ENCODE assay signal across 9 cellular contexts in the genomic region with DNA sequence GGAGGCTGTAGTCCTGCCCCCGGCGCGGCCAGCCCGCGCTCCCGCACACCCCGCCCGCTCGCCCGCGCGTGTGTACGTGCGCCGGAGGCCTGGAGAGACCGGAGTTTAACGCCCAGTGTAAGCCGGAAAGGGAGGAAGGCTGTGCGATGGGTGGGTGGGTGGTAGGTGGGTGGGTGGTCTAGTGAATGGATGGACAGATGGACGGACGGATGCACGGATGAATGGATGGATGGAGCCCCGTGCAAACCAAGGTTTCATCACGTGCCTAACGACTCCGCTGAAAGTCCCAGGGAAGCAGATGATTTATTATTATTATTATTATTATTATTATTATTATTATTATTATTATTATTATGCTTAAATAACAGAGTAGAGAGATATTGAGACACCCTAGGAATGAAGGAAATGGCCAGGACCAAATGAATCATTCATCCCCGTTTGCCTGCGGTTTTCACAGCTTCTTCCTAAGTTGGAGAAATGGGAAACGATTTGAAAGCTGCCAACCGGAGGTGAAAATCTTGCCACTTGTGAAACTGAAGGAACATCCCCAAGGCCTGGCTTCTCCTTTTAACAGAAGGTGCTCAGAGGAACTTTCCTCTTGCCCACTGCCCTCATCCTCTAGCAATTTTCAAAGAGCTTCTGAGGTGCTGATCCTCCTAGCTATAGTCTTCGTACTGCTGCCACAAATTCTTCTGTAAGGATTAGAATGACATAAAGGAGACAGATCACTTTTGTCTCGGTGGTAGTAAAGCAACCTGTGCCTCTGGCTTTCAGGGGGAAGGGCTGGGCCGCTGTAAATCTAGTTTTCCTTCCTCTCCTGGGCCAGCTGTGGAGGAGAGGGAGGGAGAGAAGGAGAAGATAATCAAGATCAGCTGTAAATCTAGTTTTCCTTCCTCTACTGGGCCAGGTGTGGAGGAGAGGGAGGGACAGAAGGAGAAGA. TPM values are rescaled to one million over a fixed set of nuclear protein-coding genes. Genes with fewer than 3 reads are reported as not detected.
DNase-seq lines count a peak whose midpoint lies in the region; ATAC-seq, FAIRE-seq and TF ChIP-seq lines count a peak whose summit lies in the region.
"Had no signal": no experiment of that assay in that cellular context is flagged by ENCODE, and none has a peak within 500 bp of the region (broad histone marks: within the 10 kb centered on the region; RNA-seq: fewer than 3 reads in every experiment).

No MANE protein-coding gene starts in this region.

- no peak overlapping the region for H2BK15ac ChIP-seq in mesenchymal stem cell (ENCODE audit: low read depth, poor library complexity, severe bottlenecking)

- H3K9ac ChIP-seq in HepG2 (ENCODE audit: insufficient read depth, low read depth, low read length) = no peak overlapping the region
- H3K9ac ChIP-seq in mesenchymal stem cell (ENCODE audit: low read length) = no peak overlapping the region

- 32% methylated on average over 21 of the region's 33 CpGs for WGBS in HepG2 (ENCODE audit: low lambda C conversion rate)
- WGBS in right lobe of liver (ENCODE audit: insufficient coverage, low coverage, low lambda C conversion rate, missing lambda C conversion rate) = 13% methylated on average over 19 of the region's 33 CpGs
- WGBS in mesenchymal stem cell = 16% methylated on average over 27 of the region's 33 CpGs

- no peak overlapping the region for H3K14ac ChIP-seq in mesenchymal stem cell (ENCODE audit: low read length in 2 of 2)

- POLR2A ChIA-PET in HepG2 (lab: Yijun Ruan, JAX) = no interaction called here

- no peak overlapping the region for H4K91ac ChIP-seq in mesenchymal stem cell (ENCODE audit: low read length)

- TF ChIP-seq CTCF in HepG2 (CRISPR knock-in tag; IDR thresholded peaks at IDR 0.05) (no peak), right lobe of liver (IDR thresholded peaks at IDR 0.05) (no peak), brain microvascular endothelial cell (IDR thresholded peaks at IDR 0.05; ENCODE audit: low read depth, low read length, missing control alignments) (no peak)

- H2AFZ ChIP-seq in HepG2 (ENCODE audit: low read length) (no peak overlapping the region), mesenchymal stem cell (ENCODE audit: low read depth, low read length) (peak overlapping the region; percentile 48)

- in situ Hi-C loops in HepG2 (cut with HindIII; ENCODE audit: extremely low pct_ligation_motif_present, low pct_unique_long_range_greater_than_20kb) (no loop called here), brain microvascular endothelial cell (cut with HindIII; ENCODE audit: low pct_ligation_motif_present, low sequenced_read_pairs) (no loop called here)

- peak overlapping the region; percentile 73 for H3K4me2 ChIP-seq in HepG2 (ENCODE audit: low read depth, low read length)
- peak overlapping the region; percentile 99 for H3K4me2 ChIP-seq in mesenchymal stem cell (ENCODE audit: low read length, poor library complexity, severe bottlenecking)

- H3K4me3 ChIP-seq in HepG2 (replicated peaks in 1 of 3; ENCODE audit: insufficient read depth in 1 of 3, low read depth in 2 of 3, low read length in 3 of 3) = peak overlapping the region; percentile 12 to 66 (median 23); a peak in 4 of 6 replicates
- H3K4me3 ChIP-seq in right lobe of liver = peak overlapping the region in 1 of 3 donors; percentile 35
- peak overlapping the region; percentile 61 for H3K4me3 ChIP-seq in brain microvascular endothelial cell (ENCODE audit: low read depth, low read length)
- H3K4me3 ChIP-seq in mesenchymal stem cell (ENCODE audit: insufficient read depth in 1 of 2, low read depth in 1 of 2, low read length in 2 of 2) = peak overlapping the region; percentile 74 to 77

- intact Hi-C loops in HepG2 (cut with micrococcal nuclease; ENCODE audit: unreplicated experiment) (no loop called here), right lobe of liver (cut with DNase I) (no loop called here)

- CTCF ChIA-PET in HepG2 (lab: Yijun Ruan, JAX; ENCODE audit: low intra/inter-chr PET ratio, low total read pairs) = no interaction called here

- H3K4me1 ChIP-seq in HepG2 (ENCODE audit: insufficient read depth, low read length) (no peaks in the 10 kb centered on the region), right lobe of liver (no peaks in the 10 kb centered on the region), mesenchymal stem cell (ENCODE audit: control insufficient read depth, insufficient read depth, low read depth, low read length) (peaks cover 4% of the 10 kb centered on the region)

- H3K27me3 ChIP-seq in HepG2 (ENCODE audit: control insufficient read depth in 1 of 2, insufficient read depth in 2 of 2, low read length in 2 of 2) (peaks cover 0 to 17% of the 10 kb centered on the region in 2 experiments; a peak in 3 of 5 replicates), right lobe of liver (no peaks in the 10 kb centered on the region), brain microvascular endothelial cell (replicated peaks) (no peaks in the 10 kb centered on the region), mesenchymal stem cell (ENCODE audit: control insufficient read depth in 1 of 2, insufficient read depth in 1 of 2, low read length in 2 of 2) (peaks cover 0 to 34% of the 10 kb centered on the region in 2 experiments)

- BruUV-seq in HepG2 (replicated peaks; lab: Mats Ljungman, UMichigan) = no TSS peak

- no peak for TF ChIP-seq POLR2A in HepG2 (IDR thresholded peaks at IDR 0.05; ENCODE audit: insufficient read depth in 1 of 2, low read depth in 2 of 2, low read length in 2 of 2)
- TF ChIP-seq POLR2A in right lobe of liver (IDR thresholded peaks at IDR 0.05) = no peak

- H2BK12ac ChIP-seq in mesenchymal stem cell (ENCODE audit: low read length in 2 of 2) = no peak overlapping the region

- TF ChIP-seq EP300 in HepG2 (IDR thresholded peaks at IDR 0.05; ENCODE audit: low read depth in 2 of 2, low read length in 2 of 2) = no peak
- no peak for TF ChIP-seq EP300 in HepG2 (CRISPR knock-in tag; IDR thresholded peaks at IDR 0.05; ENCODE audit: borderline replicate concordance)

- no peak overlapping the region for H2AK5ac ChIP-seq in mesenchymal stem cell (ENCODE audit: low read length, severe bottlenecking)

- no peaks in the 10 kb centered on the region for H4K20me1 ChIP-seq in HepG2 (ENCODE audit: insufficient read depth, low read length)

- H3K18ac ChIP-seq in mesenchymal stem cell (ENCODE audit: low read depth in 1 of 2, low read length in 2 of 2) = peak overlapping the region; percentile 9 to 56

- DNase-seq in HepG2 (ENCODE audit: low spot score) (no peak), right lobe of liver (no peak), brain microvascular endothelial cell (no peak), mesenchymal stem cell (no peak), middle frontal gyrus (ENCODE audit: extremely low spot score, low spot score) (no peak), DMS153 treated with DMSO at 0.1 percent for 48 hours (lab: John Stamatoyannopoulos, UW; ENCODE audit: unreplicated experiment) (no peak)
- DNase-seq in stimulated activated CD4-positive, alpha-beta T cell treated with anti-CD3 and anti-CD28 coated beads, Interleukin-4, amount 100 ng/mL, for 1 hour = no peak
- DNase-seq: activated CD4-positive, alpha-beta memory T cell treated with anti-CD3 and anti-CD28 coated beads, Interleukin-2, amount 10 ng/mL, durations not matched to agents 7 days and 5 days had no signal

- H3K79me2 ChIP-seq in HepG2 (ENCODE audit: insufficient read depth, low read length) = no peaks in the 10 kb centered on the region

- H3K4ac ChIP-seq in mesenchymal stem cell (ENCODE audit: low read depth in 1 of 2, low read length in 2 of 2) = no peak overlapping the region

- H3K36me3 ChIP-seq in HepG2 (replicated peaks in 1 of 2; ENCODE audit: control insufficient read depth in 1 of 2, insufficient read depth in 2 of 2, low read length in 2 of 2) = no peaks in the 10 kb centered on the region
- no peaks in the 10 kb centered on the region for H3K36me3 ChIP-seq in right lobe of liver
- H3K36me3 ChIP-seq in brain microvascular endothelial cell (replicated peaks) = no peaks in the 10 kb centered on the region
- H3K36me3 ChIP-seq in mesenchymal stem cell (ENCODE audit: control insufficient read depth in 1 of 2, insufficient read depth in 2 of 2, low read depth in 1 of 2, low read length in 2 of 2) = no peaks in the 10 kb centered on the region

- H3K79me1 ChIP-seq in mesenchymal stem cell (replicated peaks; ENCODE audit: low read length, poor library complexity, severe bottlenecking) = no peaks in the 10 kb centered on the region

- ATAC-seq in HepG2 (no peak), right lobe of liver (no peak), HG03442 (IDR thresholded peaks at IDR 0.05; ENCODE audit: unreplicated experiment) (no peak)

- H2BK5ac ChIP-seq in mesenchymal stem cell (ENCODE audit: low read depth, low read length, poor library complexity, severe bottlenecking) = no peak overlapping the region

- H3K27ac ChIP-seq in HepG2 (ENCODE audit: extremely low read length, insufficient read depth, low read length) (no peak overlapping the region), right lobe of liver (no peak overlapping the region), brain microvascular endothelial cell (no peak overlapping the region), mesenchymal stem cell (ENCODE audit: low read length, poor library complexity, severe bottlenecking) (no peak overlapping the region)

- H3K9me3 ChIP-seq in HepG2 (ENCODE audit: low read length) (no peaks in the 10 kb centered on the region), right lobe of liver (no peaks in the 10 kb centered on the region), mesenchymal stem cell (ENCODE audit: control insufficient read depth, low read length) (no peaks in the 10 kb centered on the region)

- FAIRE-seq in HepG2 (lab: Jason Lieb, UNC) = no peak

- no peak overlapping the region for H4K8ac ChIP-seq in mesenchymal stem cell (ENCODE audit: low read length)

- H3K23ac ChIP-seq in mesenchymal stem cell (ENCODE audit: low read length in 2 of 2) = peak overlapping the region in 1 of 2 experiments; percentile 63

- no peak for TF ChIP-seq RAD21 in HepG2 (CRISPR knock-in tag; IDR thresholded peaks at IDR 0.05)

- no peak overlapping the region for H2BK120ac ChIP-seq in mesenchymal stem cell (ENCODE audit: low read depth, low read length)

RNA-seq across cellular contexts. Expression of a gene that starts 0.6 kb away (rescaled TPM):
- total RNA-seq in HepG2 (2016; rRNA removed; fragmentation: Illumina TruSeq; extraction: Trizol) (not detected in 2 replicates), right lobe of liver (not detected)
- total RNA-seq in HepG2 (2016; cell fraction: cytosol; rRNA removed; fragmentation: Illumina TruSeq; extraction: Trizol; ENCODE audit: low read depth) = not detected in 2 replicates
- total RNA-seq in HepG2 (2016; cell fraction: insoluble cytoplasmic fraction; rRNA removed; fragmentation: Illumina TruSeq; extraction: Trizol) = not detected in 2 replicates
- total RNA-seq in HepG2 (2016; cell fraction: membrane; rRNA removed; fragmentation: Illumina TruSeq; extraction: Trizol) = not detected in 2 replicates
- not detected in 2 replicates for total RNA-seq in HepG2 (2016; cell fraction: nucleus; rRNA removed; fragmentation: Illumina TruSeq; extraction: Trizol)
- not detected in 2 replicates for polyA plus RNA-seq in HepG2 (2011; rRNA removed)
- polyA plus RNA-seq in HepG2 (2011; cell fraction: cytosol; rRNA removed) = not detected in 2 replicates
- polyA plus RNA-seq in HepG2 (2011; cell fraction: nucleus; rRNA removed) = not detected in 2 replicates
- not detected in 2 replicates for polyA plus RNA-seq in HepG2 (2012)
- polyA plus RNA-seq in HepG2 (2016; cell fraction: cytosol; fragmentation: Illumina TruSeq; extraction: Trizol; ENCODE audit: low read depth) = not detected in 2 replicates
- polyA plus RNA-seq in HepG2 (2016; cell fraction: insoluble cytoplasmic fraction; fragmentation: Illumina TruSeq; extraction: Trizol; ENCODE audit: low read depth) = not detected in 2 replicates
- polyA plus RNA-seq in HepG2 (2016; cell fraction: membrane; fragmentation: Illumina TruSeq; extraction: Trizol; ENCODE audit: low read depth) = not detected in 2 replicates
- polyA plus RNA-seq in HepG2 (2016; cell fraction: nucleus; fragmentation: Illumina TruSeq; extraction: Trizol; ENCODE audit: insufficient read depth, low read depth) = not detected in 2 replicates
- polyA minus RNA-seq in HepG2 (2011; rRNA and poly(A)+ RNA removed; ENCODE audit: low replicate concordance) = not detected in 2 replicates
- not detected in 2 replicates for polyA minus RNA-seq in HepG2 (2011; cell fraction: cytosol; rRNA and poly(A)+ RNA removed)
- not detected in 2 replicates for polyA minus RNA-seq in HepG2 (2011; cell fraction: nucleus; rRNA and poly(A)+ RNA removed)
- 0.01 TPM for polyA plus RNA-seq in mesenchymal stem cell (2013, experiment 1 of 2)
- polyA plus RNA-seq in mesenchymal stem cell (2013, experiment 2 of 2) = not detected
- total RNA-seq: activated CD4-positive, alpha-beta memory T cell treated with anti-CD3 and anti-CD28 coated beads, Interleukin-2, amount 10 ng/mL, durations not matched to agents 7 days and 5 days had no signal
